Comparison of ENCODE assay signal across 29 cellular contexts in the genomic region with DNA sequence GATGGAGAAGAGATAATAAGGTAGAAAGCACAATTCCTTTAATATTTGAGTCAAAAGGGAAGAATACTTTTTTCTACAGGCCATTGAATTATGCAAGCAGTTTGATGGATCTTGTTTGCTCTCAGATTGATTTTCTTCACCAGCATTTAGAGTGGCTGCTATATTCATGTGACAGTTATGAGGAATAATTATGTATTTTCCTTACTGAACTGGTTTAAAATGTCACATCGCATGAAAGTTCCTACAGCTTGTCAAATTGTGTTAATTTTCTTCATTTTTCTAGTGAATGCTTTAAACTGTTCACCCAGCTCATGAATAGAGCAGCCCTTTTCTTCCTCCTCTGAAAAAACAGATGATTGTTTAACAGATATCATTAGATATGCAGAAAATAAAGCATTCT.
"Had no signal": no experiment of that assay in that cellular context is flagged by ENCODE, and none has a peak within 500 bp of the region (broad histone marks: within the 10 kb centered on the region; RNA-seq: fewer than 3 reads in every experiment).

No MANE protein-coding gene starts in this region.

- H3K4me2 ChIP-seq: KMS-11 had no signal

- DNase-seq: Karpas-422, Kasumi-1, MG63, MM.1S, MV-4-11, NCI-H1048, NCI-H1092, NCI-H1092 treated with DMSO at 0.1 percent for 48 hours, NCI-H1105, NCI-H1436, NCI-H1436 treated with DMSO at 0.1 percent for 48 hours, NCI-H1694, NCI-H1694 treated with DMSO at 0.1 percent for 48 hours, NCI-H187, NCI-H187 treated with DMSO at 0.1 percent for 48 hours, NCI-H2029, NCI-H2029 treated with DMSO at 0.1 percent for 48 hours, NCI-H2081, NCI-H2081 treated with DMSO at 0.1 percent for 48 hours, NCI-H2107, NCI-H2171, NCI-H2171 treated with DMSO at 0.1 percent for 48 hours, NCI-H2227 treated with DMSO at 0.1 percent for 48 hours, NCI-H226, NCI-H345, NCI-H446, NCI-H446 treated with DMSO at 0.1 percent for 48 hours, NCI-H510A had no signal

- H3K27ac ChIP-seq: KMS-11 had no signal

- H3K27me3 ChIP-seq: MG63 had no signal

- H3K36me3 ChIP-seq: MG63 had no signal

- H3K4me3 ChIP-seq: MG63 had no signal

- H3K9ac ChIP-seq: KMS-11 had no signal
